ENCODE assay signal across 1 cellular context in the genomic region with DNA sequence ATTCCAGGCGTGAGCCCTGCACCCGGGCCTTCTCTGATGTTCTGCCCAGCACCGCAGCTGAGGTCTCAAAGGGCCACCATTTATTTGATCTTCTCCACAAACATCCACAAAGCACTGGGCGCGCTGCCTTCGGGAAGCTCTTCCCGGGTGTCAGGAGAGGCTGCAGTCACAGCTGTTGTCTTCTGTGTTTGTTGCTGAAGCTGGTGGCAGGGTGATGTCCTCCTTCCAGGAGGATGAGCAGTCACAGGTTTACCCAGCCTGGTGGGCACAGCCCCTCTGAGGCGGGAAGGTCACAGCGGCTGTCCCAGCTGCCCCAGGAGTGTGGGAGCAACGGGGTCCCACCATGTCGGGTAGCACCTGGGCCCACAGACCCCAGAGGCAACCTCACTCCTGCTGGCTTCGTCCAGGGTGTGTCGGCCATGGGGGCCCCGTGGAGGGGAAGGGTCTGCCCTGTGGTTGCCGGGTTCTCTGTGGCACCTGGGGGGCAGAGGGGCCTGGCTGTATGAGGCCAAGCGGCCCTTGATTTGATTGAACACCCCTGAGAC.
TF ChIP-seq lines count a peak whose summit lies in the region.

No MANE protein-coding gene starts in this region.

TF ChIP-seq in IMR-90, 13 proteins besides CTCF, POLR2A, EP300 and RAD21:
- TF ChIP-seq MAFK (IDR thresholded peaks at IDR 0.05; ENCODE audit: low read depth, low read length) (no peak), FOS (IDR thresholded peaks at IDR 0.05; ENCODE audit: low read depth, low read length) (no peak), RFX5 (IDR thresholded peaks at IDR 0.05; ENCODE audit: low read depth, low read length) (no peak), SMC3 (IDR thresholded peaks at IDR 0.05; ENCODE audit: low read depth, low read length) (no peak), RCOR1 (IDR thresholded peaks at IDR 0.05; ENCODE audit: insufficient replicate concordance, low read length) (no peak), CHD1 (IDR thresholded peaks at IDR 0.05; ENCODE audit: low read depth, low read length) (no peak), NFE2L2 (IDR thresholded peaks at IDR 0.05; ENCODE audit: low read depth, low read length) (no peak), CEBPB (IDR thresholded peaks at IDR 0.05; ENCODE audit: low read depth, low read length) (no peak), MAZ (IDR thresholded peaks at IDR 0.05; ENCODE audit: borderline replicate concordance, low read depth, low read length) (no peak), BHLHE40 (IDR thresholded peaks at IDR 0.05; ENCODE audit: low read depth, low read length) (no peak), MXI1 (IDR thresholded peaks at IDR 0.05; ENCODE audit: borderline replicate concordance, low read depth, low read length) (no peak)
- TF ChIP-seq, protein P1, sequence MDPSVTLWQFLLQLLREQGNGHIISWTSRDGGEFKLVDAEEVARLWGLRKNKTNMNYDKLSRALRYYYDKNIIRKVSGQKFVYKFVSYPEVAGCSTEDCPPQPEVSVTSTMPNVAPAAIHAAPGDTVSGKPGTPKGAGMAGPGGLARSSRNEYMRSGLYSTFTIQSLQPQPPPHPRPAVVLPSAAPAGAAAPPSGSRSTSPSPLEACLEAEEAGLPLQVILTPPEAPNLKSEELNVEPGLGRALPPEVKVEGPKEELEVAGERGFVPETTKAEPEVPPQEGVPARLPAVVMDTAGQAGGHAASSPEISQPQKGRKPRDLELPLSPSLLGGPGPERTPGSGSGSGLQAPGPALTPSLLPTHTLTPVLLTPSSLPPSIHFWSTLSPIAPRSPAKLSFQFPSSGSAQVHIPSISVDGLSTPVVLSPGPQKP (IDR thresholded peaks at IDR 0.05; ENCODE audit: borderline replicate concordance, low read depth, low read length): no peak
- TF ChIP-seq, protein P2, sequence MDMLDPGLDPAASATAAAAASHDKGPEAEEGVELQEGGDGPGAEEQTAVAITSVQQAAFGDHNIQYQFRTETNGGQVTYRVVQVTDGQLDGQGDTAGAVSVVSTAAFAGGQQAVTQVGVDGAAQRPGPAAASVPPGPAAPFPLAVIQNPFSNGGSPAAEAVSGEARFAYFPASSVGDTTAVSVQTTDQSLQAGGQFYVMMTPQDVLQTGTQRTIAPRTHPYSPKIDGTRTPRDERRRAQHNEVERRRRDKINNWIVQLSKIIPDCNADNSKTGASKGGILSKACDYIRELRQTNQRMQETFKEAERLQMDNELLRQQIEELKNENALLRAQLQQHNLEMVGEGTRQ (IDR thresholded peaks at IDR 0.05; ENCODE audit: low read depth, low read length): no peak
TF ChIP-seq in IMR-90: peak in this region for 0.
